Comparison of ENCODE assay signal across 8 cellular contexts in genomic region chr16:10743227-10743609, GRCh38. TPM values are rescaled to one million over a fixed set of nuclear protein-coding genes. Genes with fewer than 3 reads are reported as not detected.
DNase-seq lines count a peak whose midpoint lies in the region; ATAC-seq and TF ChIP-seq lines count a peak whose summit lies in the region.

No MANE protein-coding gene starts in this region.

- H3K4me1 Mint-ChIP-seq in IgD-negative memory B cell (peaks cover 27 to 35% (median 30%) of the 10 kb centered on the region in 3 donors), naive B cell (peaks cover 49 to 72% (median 61%) of the 10 kb centered on the region in 3 donors)

- H3K27me3 Mint-ChIP-seq in IgD-negative memory B cell (no peaks in the 10 kb centered on the region), naive B cell (no peaks in the 10 kb centered on the region)

- TF ChIP-seq CTCF in AG04449 (IDR thresholded peaks at IDR 0.05; ENCODE audit: insufficient read depth, low read length, missing control alignments) (no peak), choroid plexus epithelial cell (conservative IDR thresholded peaks at IDR 0.05; ENCODE audit: low read depth, low read length) (no peak)

- no peak for DNase-seq in AG04449 (ENCODE audit: low read depth, low spot score)
- DNase-seq in choroid plexus epithelial cell (ENCODE audit: low read depth) = no peak
- DNase-seq in naive B cell = no peak
- DNase-seq in activated gamma-delta T cell (lab: John Stamatoyannopoulos, UW) = no peak
- no peak for DNase-seq in SHP77 (lab: John Stamatoyannopoulos, UW)
- no peak for DNase-seq in amniotic stem cell (lab: John Stamatoyannopoulos, UW)

- H3K27ac Mint-ChIP-seq in IgD-negative memory B cell = peak overlapping the region; percentile 89 to 100 (median 98)
- H3K27ac Mint-ChIP-seq in naive B cell = peak overlapping the region; percentile 98 to 100 (median 99)

- POLR2A ChIA-PET in AG04449 (lab: Yijun Ruan, JAX) = no interaction called here

- H3K4me3 ChIP-seq in AG04449 (ENCODE audit: low read depth, low read length) (peak overlapping the region; percentile 82), choroid plexus epithelial cell (ENCODE audit: low read depth, low read length) (peak overlapping the region; percentile 86)

- CTCF ChIA-PET in AG04449 (lab: Yijun Ruan, JAX) = interaction anchor here (1.0 to 3.2 kb wide), 3 partner anchors 175 to 228 kb away, joined by 5 to 25 read pairs (median 9); no protein-coding TSS in a partner anchor

- H3K4me3 Mint-ChIP-seq in IgD-negative memory B cell (peak overlapping the region; percentile 85 to 98 (median 96)), naive B cell (peak overlapping the region; percentile 86 to 98 (median 96))

- H3K36me3 Mint-ChIP-seq in IgD-negative memory B cell (peaks cover 4% of the 10 kb centered on the region), naive B cell (peaks cover 0 to 7% of the 10 kb centered on the region in 2 donors)

- H3K9me3 Mint-ChIP-seq in IgD-negative memory B cell (no peaks in the 10 kb centered on the region), naive B cell (no peaks in the 10 kb centered on the region)

- ATAC-seq in naive B cell (ENCODE audit: low read depth in 2 of 2) (no peak), GM19452 (IDR thresholded peaks at IDR 0.05; ENCODE audit: unreplicated experiment) (no peak)

RNA-seq across cellular contexts. Expression of gene NUBP1, which starts 0.4 kb away (rescaled TPM):
- polyA plus RNA-seq in IgD-negative memory B cell (46.8 TPM), naive B cell (ENCODE audit: low read depth in 6 of 6) (10 to 100 TPM; 45.4 to 78.3 (median 63.5) TPM)

RNA-seq across cellular contexts. Expression of gene TEKT5, which starts 48.5 kb away (rescaled TPM):
- polyA plus RNA-seq in IgD-negative memory B cell (not detected), naive B cell (ENCODE audit: low read depth in 6 of 6) (under 1 TPM in 2 of 6 donors, not detected in 4; 0.32 to 0.35 TPM)
